2 cellular contexts compared by ENCODE assay signal in the genomic region with DNA sequence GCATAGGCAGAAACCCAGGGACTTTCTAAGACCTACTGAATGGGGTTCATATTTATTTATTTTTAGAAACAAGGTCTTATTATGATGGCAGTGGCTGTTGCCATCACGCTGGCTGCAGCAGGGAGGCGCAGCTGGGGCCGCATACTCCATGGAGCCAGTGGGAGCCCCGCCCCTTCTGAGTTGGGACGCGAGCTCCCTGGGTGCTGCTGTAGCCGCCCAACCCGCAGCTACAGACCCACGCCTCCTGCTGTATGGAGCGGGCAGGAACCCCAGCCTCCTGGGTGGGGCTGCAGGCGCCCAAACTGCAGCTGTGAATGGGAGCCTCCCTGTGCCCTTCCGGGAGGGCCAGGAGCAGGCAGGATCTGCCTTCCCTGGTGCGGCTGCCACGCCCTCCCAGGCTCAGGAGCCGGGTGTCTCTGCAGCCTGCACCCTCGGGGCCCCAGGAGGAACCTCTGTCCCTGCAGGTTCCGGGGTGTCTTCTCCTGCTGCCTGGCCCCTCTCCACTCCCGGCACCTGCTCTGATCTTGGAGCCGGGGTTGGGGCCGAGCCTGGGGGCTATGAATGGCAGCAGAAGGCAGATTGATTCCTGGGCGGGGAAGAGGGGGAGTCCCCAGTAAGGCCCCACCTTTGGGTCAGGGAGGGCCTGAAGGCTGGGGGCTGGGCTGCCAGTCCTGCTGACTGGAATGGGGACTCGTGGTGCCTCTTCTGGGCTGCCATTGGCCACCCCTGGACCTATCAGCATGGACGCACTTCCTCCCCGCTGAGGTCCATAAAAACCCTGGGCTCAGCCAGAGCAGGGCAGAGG.
TF ChIP-seq lines count a peak whose summit lies in the region.

No MANE protein-coding gene starts in this region.

TF ChIP-seq in GM23338, 12 proteins besides CTCF, POLR2A, EP300 and RAD21 (continued from another document):
- TF ChIP-seq, protein P1, sequence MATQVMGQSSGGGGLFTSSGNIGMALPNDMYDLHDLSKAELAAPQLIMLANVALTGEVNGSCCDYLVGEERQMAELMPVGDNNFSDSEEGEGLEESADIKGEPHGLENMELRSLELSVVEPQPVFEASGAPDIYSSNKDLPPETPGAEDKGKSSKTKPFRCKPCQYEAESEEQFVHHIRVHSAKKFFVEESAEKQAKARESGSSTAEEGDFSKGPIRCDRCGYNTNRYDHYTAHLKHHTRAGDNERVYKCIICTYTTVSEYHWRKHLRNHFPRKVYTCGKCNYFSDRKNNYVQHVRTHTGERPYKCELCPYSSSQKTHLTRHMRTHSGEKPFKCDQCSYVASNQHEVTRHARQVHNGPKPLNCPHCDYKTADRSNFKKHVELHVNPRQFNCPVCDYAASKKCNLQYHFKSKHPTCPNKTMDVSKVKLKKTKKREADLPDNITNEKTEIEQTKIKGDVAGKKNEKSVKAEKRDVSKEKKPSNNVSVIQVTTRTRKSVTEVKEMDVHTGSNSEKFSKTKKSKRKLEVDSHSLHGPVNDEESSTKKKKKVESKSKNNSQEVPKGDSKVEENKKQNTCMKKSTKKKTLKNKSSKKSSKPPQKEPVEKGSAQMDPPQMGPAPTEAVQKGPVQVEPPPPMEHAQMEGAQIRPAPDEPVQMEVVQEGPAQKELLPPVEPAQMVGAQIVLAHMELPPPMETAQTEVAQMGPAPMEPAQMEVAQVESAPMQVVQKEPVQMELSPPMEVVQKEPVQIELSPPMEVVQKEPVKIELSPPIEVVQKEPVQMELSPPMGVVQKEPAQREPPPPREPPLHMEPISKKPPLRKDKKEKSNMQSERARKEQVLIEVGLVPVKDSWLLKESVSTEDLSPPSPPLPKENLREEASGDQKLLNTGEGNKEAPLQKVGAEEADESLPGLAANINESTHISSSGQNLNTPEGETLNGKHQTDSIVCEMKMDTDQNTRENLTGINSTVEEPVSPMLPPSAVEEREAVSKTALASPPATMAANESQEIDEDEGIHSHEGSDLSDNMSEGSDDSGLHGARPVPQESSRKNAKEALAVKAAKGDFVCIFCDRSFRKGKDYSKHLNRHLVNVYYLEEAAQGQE (IDR thresholded peaks at IDR 0.05; ENCODE audit: unreplicated experiment) = no peak
- TF ChIP-seq, protein P2, sequence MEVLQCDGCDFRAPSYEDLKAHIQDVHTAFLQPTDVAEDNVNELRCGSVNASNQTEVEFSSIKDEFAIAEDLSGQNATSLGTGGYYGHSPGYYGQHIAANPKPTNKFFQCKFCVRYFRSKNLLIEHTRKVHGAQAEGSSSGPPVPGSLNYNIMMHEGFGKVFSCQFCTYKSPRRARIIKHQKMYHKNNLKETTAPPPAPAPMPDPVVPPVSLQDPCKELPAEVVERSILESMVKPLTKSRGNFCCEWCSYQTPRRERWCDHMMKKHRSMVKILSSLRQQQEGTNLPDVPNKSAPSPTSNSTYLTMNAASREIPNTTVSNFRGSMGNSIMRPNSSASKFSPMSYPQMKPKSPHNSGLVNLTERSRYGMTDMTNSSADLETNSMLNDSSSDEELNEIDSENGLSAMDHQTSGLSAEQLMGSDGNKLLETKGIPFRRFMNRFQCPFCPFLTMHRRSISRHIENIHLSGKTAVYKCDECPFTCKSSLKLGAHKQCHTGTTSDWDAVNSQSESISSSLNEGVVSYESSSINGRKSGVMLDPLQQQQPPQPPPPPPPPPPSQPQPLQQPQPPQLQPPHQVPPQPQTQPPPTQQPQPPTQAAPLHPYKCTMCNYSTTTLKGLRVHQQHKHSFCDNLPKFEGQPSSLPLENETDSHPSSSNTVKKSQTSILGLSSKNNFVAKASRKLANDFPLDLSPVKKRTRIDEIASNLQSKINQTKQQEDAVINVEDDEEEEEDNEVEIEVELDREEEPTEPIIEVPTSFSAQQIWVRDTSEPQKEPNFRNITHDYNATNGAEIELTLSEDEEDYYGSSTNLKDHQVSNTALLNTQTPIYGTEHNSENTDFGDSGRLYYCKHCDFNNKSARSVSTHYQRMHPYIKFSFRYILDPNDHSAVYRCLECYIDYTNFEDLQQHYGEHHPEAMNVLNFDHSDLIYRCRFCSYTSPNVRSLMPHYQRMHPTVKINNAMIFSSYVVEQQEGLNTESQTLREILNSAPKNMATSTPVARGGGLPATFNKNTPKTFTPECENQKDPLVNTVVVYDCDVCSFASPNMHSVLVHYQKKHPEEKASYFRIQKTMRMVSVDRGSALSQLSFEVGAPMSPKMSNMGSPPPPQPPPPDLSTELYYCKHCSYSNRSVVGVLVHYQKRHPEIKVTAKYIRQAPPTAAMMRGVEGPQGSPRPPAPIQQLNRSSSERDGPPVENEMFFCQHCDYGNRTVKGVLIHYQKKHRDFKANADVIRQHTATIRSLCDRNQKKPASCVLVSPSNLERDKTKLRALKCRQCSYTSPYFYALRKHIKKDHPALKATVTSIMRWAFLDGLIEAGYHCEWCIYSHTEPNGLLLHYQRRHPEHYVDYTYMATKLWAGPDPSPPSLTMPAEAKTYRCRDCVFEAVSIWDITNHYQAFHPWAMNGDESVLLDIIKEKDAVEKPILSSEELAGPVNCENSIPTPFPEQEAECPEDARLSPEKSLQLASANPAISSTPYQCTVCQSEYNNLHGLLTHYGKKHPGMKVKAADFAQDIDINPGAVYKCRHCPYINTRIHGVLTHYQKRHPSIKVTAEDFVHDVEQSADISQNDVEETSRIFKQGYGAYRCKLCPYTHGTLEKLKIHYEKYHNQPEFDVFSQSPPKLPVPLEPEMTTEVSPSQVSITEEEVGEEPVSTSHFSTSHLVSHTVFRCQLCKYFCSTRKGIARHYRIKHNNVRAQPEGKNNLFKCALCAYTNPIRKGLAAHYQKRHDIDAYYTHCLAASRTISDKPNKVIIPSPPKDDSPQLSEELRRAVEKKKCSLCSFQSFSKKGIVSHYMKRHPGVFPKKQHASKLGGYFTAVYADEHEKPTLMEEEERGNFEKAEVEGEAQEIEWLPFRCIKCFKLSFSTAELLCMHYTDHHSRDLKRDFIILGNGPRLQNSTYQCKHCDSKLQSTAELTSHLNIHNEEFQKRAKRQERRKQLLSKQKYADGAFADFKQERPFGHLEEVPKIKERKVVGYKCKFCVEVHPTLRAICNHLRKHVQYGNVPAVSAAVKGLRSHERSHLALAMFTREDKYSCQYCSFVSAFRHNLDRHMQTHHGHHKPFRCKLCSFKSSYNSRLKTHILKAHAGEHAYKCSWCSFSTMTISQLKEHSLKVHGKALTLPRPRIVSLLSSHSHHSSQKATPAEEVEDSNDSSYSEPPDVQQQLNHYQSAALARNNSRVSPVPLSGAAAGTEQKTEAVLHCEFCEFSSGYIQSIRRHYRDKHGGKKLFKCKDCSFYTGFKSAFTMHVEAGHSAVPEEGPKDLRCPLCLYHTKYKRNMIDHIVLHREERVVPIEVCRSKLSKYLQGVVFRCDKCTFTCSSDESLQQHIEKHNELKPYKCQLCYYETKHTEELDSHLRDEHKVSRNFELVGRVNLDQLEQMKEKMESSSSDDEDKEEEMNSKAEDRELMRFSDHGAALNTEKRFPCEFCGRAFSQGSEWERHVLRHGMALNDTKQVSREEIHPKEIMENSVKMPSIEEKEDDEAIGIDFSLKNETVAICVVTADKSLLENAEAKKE (CRISPR knock-in tag; IDR thresholded peaks at IDR 0.05) = no peak
- TF ChIP-seq STAT1 (IDR thresholded peaks at IDR 0.05; ENCODE audit: unreplicated experiment) (no peak), CREB1 (CRISPR knock-in tag; IDR thresholded peaks at IDR 0.05; ENCODE audit: low read depth) (no peak), EZH2phosphoT487 (IDR thresholded peaks at IDR 0.05; ENCODE audit: unreplicated experiment) (no peak), ETS1 (IDR thresholded peaks at IDR 0.05) (no peak)

TF ChIP-seq in neural cell, 6 proteins besides CTCF, POLR2A, EP300 and RAD21 (continued from another document):
- TF ChIP-seq, protein P1 (IDR thresholded peaks at IDR 0.05; ENCODE audit: borderline replicate concordance) = no peak
- TF ChIP-seq SMC3 (conservative IDR thresholded peaks at IDR 0.05; ENCODE audit: poor library complexity) (no peak), MXI1 (conservative IDR thresholded peaks at IDR 0.05; ENCODE audit: poor library complexity, severe bottlenecking) (no peak), POLR2AphosphoS5 (IDR thresholded peaks at IDR 0.05) (no peak)
